ENCODE assay signal across 12 cellular contexts in the genomic region with DNA sequence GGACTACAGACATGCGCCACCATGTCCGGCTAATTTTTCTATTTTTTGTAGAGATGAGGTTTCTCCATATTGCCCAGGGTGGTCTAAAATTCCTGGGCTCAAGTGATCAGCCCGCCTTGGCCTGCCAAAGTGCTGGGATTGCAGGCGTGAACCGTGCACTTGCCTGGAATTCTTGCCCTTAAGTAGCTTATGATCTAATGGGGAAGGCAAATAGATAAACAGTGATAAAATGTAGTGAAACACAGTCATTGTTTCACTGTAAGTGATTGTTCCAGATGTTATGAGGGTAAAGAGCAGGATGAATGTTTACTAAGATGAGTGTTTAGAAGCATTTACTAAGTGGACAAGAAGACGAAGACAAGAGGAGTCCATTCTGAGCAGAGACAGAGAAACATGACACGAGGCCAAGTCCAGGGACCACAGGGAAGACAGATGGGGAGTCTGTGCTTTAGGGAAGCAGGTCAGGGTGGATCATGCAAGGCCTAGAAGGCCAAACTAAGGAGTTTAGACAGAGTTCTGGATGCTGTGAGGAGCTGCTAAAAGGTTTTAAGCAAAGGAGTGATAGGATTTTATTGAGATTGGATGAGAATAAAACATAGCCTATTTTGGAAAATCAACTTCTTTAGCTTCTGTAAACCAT. TPM values are rescaled to one million over a fixed set of nuclear protein-coding genes. Genes with fewer than 3 reads are reported as not detected.
DNase-seq lines count a peak whose midpoint lies in the region; ATAC-seq and TF ChIP-seq lines count a peak whose summit lies in the region.
"Had no signal": no experiment of that assay in that cellular context is flagged by ENCODE, and none has a peak within 500 bp of the region (broad histone marks: within the 10 kb centered on the region; RNA-seq: fewer than 3 reads in every experiment).

No MANE protein-coding gene starts in this region.

- no peaks in the 10 kb centered on the region for H3K9me3 ChIP-seq in cardiac muscle cell (ENCODE audit: low read depth)
- H3K9me3 ChIP-seq in esophagus muscularis mucosa: no peaks in the 10 kb centered on the region
- H3K9me3 ChIP-seq in osteoblast (ENCODE audit: low read depth, low read length): no peaks in the 10 kb centered on the region
- H3K9me3 ChIP-seq in upper lobe of right lung: no peaks in the 10 kb centered on the region

- intact Hi-C loops in Right ventricle myocardium inferior (cut with DNase I): loop anchor here (5.0 to 10.0 kb wide), 2 partner anchors 69 to 214 kb away; partner anchors contain the start of genes PRR11 and SKA2
- intact Hi-C loops in esophagus muscularis mucosa (cut with DNase I): no loop called here
- intact Hi-C loops in upper lobe of right lung (cut with DNase I): no loop called here

- in situ Hi-C loops in brain microvascular endothelial cell (cut with HindIII; ENCODE audit: low pct_ligation_motif_present, low sequenced_read_pairs): no loop called here

- 72% methylated on average over 7 of the region's 7 CpGs for whole genome bisulfite sequencing in esophagus muscularis mucosa

- no peak overlapping the region for H3K27ac Mint-ChIP-seq in stimulated activated naive B cell treated with anti-CD40 and anti-IgM and Interleukin-4, amounts not matched to agents 10 μg/mL and 1 μg/mL and 100 μg/mL, for 72 hours
- H3K27ac Mint-ChIP-seq: activated T-helper 1 cell treated with anti-CD3 and anti-CD28 coated beads, Interleukin-12 subunit alpha, Interleukin-12 subunit beta, Interleukin-2, Interleukin-4 antibody, amounts not matched to agents 30 ng/mL and 10 ng/mL and 1 ng/mL, durations not matched to agents 14 hours and 24 hours and 36 hours had no signal

- DNase-seq in cardiac muscle cell (ENCODE audit: low read depth in 1 of 2, low spot score in 1 of 2) (no peak), Right ventricle myocardium inferior (ENCODE audit: missing footprints) (no peak), esophagus muscularis mucosa (ENCODE audit: extremely low spot score) (no peak), osteoblast (ENCODE audit: insufficient read length, low spot score, missing footprints) (peak; percentile 5), upper lobe of right lung (no peak), brain microvascular endothelial cell (no peak), NCI-H526 treated with DMSO at 0.1 percent for 48 hours (lab: John Stamatoyannopoulos, UW) (no peak)
- DNase-seq in stimulated activated naive B cell treated with anti-CD40 and anti-IgM and Interleukin-4, amounts not matched to agents 10 μg/mL and 1 μg/mL and 100 μg/mL, for 72 hours: no peak
- DNase-seq: GDM1; NCI-H2227 treated with DMSO at 0.1 percent for 48 hours; stimulated activated naive CD4-positive, alpha-beta T cell had no signal

- no peak for TF ChIP-seq CTCF in cardiac muscle cell (IDR thresholded peaks at IDR 0.05; ENCODE audit: low read depth, low read length)
- no peak for TF ChIP-seq CTCF in esophagus muscularis mucosa (IDR thresholded peaks at IDR 0.05)
- TF ChIP-seq CTCF in osteoblast (IDR thresholded peaks at IDR 0.05; ENCODE audit: extremely low read depth, low read depth, low read length): no peak
- no peak for TF ChIP-seq CTCF in upper lobe of right lung (IDR thresholded peaks at IDR 0.05)
- no peak for TF ChIP-seq CTCF in brain microvascular endothelial cell (IDR thresholded peaks at IDR 0.05; ENCODE audit: low read depth, low read length, missing control alignments)

- TF ChIP-seq POLR2A in esophagus muscularis mucosa (IDR thresholded peaks at IDR 0.05; ENCODE audit: low read depth): no peak

- H3K27me3 ChIP-seq in cardiac muscle cell (no peaks in the 10 kb centered on the region), esophagus muscularis mucosa (no peaks in the 10 kb centered on the region), osteoblast (ENCODE audit: insufficient read depth, low read length) (no peaks in the 10 kb centered on the region), upper lobe of right lung (no peaks in the 10 kb centered on the region), brain microvascular endothelial cell (replicated peaks) (no peaks in the 10 kb centered on the region)

- H3K4me1 ChIP-seq in cardiac muscle cell (ENCODE audit: low read depth) (peaks cover 99% of the 10 kb centered on the region), esophagus muscularis mucosa (peaks cover 95 to 100% (median 99%) of the 10 kb centered on the region in 4 donors), osteoblast (ENCODE audit: insufficient read depth, low read length) (peaks cover 44% of the 10 kb centered on the region), upper lobe of right lung (peaks cover 86% of the 10 kb centered on the region)

- no peaks in the 10 kb centered on the region for H3K27me3 Mint-ChIP-seq in stimulated activated naive B cell treated with anti-CD40 and anti-IgM and Interleukin-4, amounts not matched to agents 10 μg/mL and 1 μg/mL and 100 μg/mL, for 72 hours

- peak overlapping the region; percentile 97 for H3K27ac ChIP-seq in cardiac muscle cell
- peak overlapping the region; percentile 90 to 92 (median 91) for H3K27ac ChIP-seq in esophagus muscularis mucosa (replicated peaks in 1 of 4)
- no peak overlapping the region for H3K27ac ChIP-seq in osteoblast (ENCODE audit: low read depth, low read length)
- H3K27ac ChIP-seq in upper lobe of right lung: peak overlapping the region; percentile 67
- no peak overlapping the region for H3K27ac ChIP-seq in brain microvascular endothelial cell

- H3K4me1 Mint-ChIP-seq in stimulated activated naive B cell treated with anti-CD40 and anti-IgM and Interleukin-4, amounts not matched to agents 10 μg/mL and 1 μg/mL and 100 μg/mL, for 72 hours: peaks cover 69 to 91% of the 10 kb centered on the region in 2 donors

- no peak for ATAC-seq in Right ventricle myocardium inferior
- ATAC-seq in upper lobe of right lung: no peak
- ATAC-seq in stimulated activated naive B cell treated with anti-CD40 and anti-IgM and Interleukin-4, amounts not matched to agents 10 μg/mL and 1 μg/mL and 100 μg/mL, for 72 hours (replicated peaks): no peak

- H3K4me3 Mint-ChIP-seq in stimulated activated naive B cell treated with anti-CD40 and anti-IgM and Interleukin-4, amounts not matched to agents 10 μg/mL and 1 μg/mL and 100 μg/mL, for 72 hours: no peak overlapping the region
- H3K4me3 Mint-ChIP-seq: activated T-helper 1 cell treated with anti-CD3 and anti-CD28 coated beads, Interleukin-12 subunit alpha, Interleukin-12 subunit beta, Interleukin-2, Interleukin-4 antibody, amounts not matched to agents 30 ng/mL and 10 ng/mL and 1 ng/mL, durations not matched to agents 14 hours and 24 hours and 36 hours had no signal

- H3K9me3 Mint-ChIP-seq in stimulated activated naive B cell treated with anti-CD40 and anti-IgM and Interleukin-4, amounts not matched to agents 10 μg/mL and 1 μg/mL and 100 μg/mL, for 72 hours: no peaks in the 10 kb centered on the region
- H3K9me3 Mint-ChIP-seq: activated T-helper 1 cell treated with anti-CD3 and anti-CD28 coated beads, Interleukin-12 subunit alpha, Interleukin-12 subunit beta, Interleukin-2, Interleukin-4 antibody, amounts not matched to agents 30 ng/mL and 10 ng/mL and 1 ng/mL, durations not matched to agents 14 hours and 24 hours and 36 hours had no signal

- H2AFZ ChIP-seq in osteoblast (ENCODE audit: low read length): no peak overlapping the region

- H3K36me3 ChIP-seq in cardiac muscle cell: no peaks in the 10 kb centered on the region
- H3K36me3 ChIP-seq in esophagus muscularis mucosa: no peaks in the 10 kb centered on the region
- no peaks in the 10 kb centered on the region for H3K36me3 ChIP-seq in osteoblast (ENCODE audit: insufficient read depth, low read length)
- no peaks in the 10 kb centered on the region for H3K36me3 ChIP-seq in upper lobe of right lung
- no peaks in the 10 kb centered on the region for H3K36me3 ChIP-seq in brain microvascular endothelial cell (replicated peaks)

- TF ChIP-seq EP300 in esophagus muscularis mucosa (IDR thresholded peaks at IDR 0.05): no peak

- peaks cover 45% of the 10 kb centered on the region for H3K79me2 ChIP-seq in osteoblast (ENCODE audit: insufficient read depth, low read length)

- no peaks in the 10 kb centered on the region for H3K36me3 Mint-ChIP-seq in stimulated activated naive B cell treated with anti-CD40 and anti-IgM and Interleukin-4, amounts not matched to agents 10 μg/mL and 1 μg/mL and 100 μg/mL, for 72 hours

- no peak overlapping the region for H3K4me3 ChIP-seq in cardiac muscle cell
- no peak overlapping the region for H3K4me3 ChIP-seq in esophagus muscularis mucosa
- H3K4me3 ChIP-seq in osteoblast (ENCODE audit: insufficient read depth, low read length): no peak overlapping the region
- H3K4me3 ChIP-seq in upper lobe of right lung: no peak overlapping the region
- no peak overlapping the region for H3K4me3 ChIP-seq in brain microvascular endothelial cell (ENCODE audit: low read depth, low read length)

- no peaks in the 10 kb centered on the region for H4K20me1 ChIP-seq in osteoblast (ENCODE audit: insufficient read depth, low read length)

- no peak overlapping the region for H3K4me2 ChIP-seq in osteoblast (ENCODE audit: insufficient read depth, low read length)

RNA-seq across cellular contexts. Expression of gene YPEL2, which starts 36.9 kb away (rescaled TPM):
- 48.7 and 80.7 TPM in 2 replicates for total RNA-seq in cardiac muscle cell
- 79.3 and 95.5 TPM in 2 replicates for polyA plus RNA-seq in cardiac muscle cell
- 32.7 TPM for total RNA-seq in Right ventricle myocardium inferior
- 10 to 100 TPM; 27.7 to 62.9 (median 28.8) TPM for total RNA-seq in esophagus muscularis mucosa
- 24.2 and 28.3 TPM in 2 replicates for total RNA-seq in osteoblast
- 19.6 TPM for total RNA-seq in upper lobe of right lung

Comparison
In these comparisons a context has a peak if more than half of its experiments do, and no peak if none do; other contexts are left out.
1. H3K27ac ChIP-seq: peak in cardiac muscle cell (single experiment), esophagus muscularis mucosa (4 of 4) and upper lobe of right lung (single experiment); none in osteoblast (single experiment) and brain microvascular endothelial cell (single experiment).